In genomic region chr6:147448775-147449174, GRCh38 we compare ENCODE assay signal across 20 cellular contexts. TPM values are rescaled to one million over a fixed set of nuclear protein-coding genes. Genes with fewer than 3 reads are reported as not detected.
"Had no signal": no experiment of that assay in that cellular context is flagged by ENCODE, and none has a peak within 500 bp of the region (broad histone marks: within the 10 kb centered on the region; RNA-seq: fewer than 3 reads in every experiment).

No MANE protein-coding gene starts in this region.

- H3K36me3 Mint-ChIP-seq: activated naive CD4-positive, alpha-beta T cell treated with anti-CD3 and anti-CD28 coated beads, Interleukin-2, amount 50 U/mL, for 72 hours; natural killer cell treated with Interleukin-12 subunit alpha and Interleukin-12 subunit beta and Interleukin-15 and Interleukin-18, amount 100 ng/mL, for 72 hours; stimulated activated naive B cell treated with anti-CD40 and anti-IgM and Interleukin-4, amounts not matched to agents 10 μg/mL and 1 μg/mL and 100 μg/mL, for 72 hours had no signal

- H3K4me1 ChIP-seq: adrenal gland, esophagus muscularis mucosa had no signal

- H3K27me3 ChIP-seq: adrenal gland had no signal

- H3K36me3 ChIP-seq: adrenal gland, esophagus muscularis mucosa had no signal

- H3K27me3 Mint-ChIP-seq: stimulated activated naive B cell treated with anti-CD40 and anti-IgM and Interleukin-4, amounts not matched to agents 10 μg/mL and 1 μg/mL and 100 μg/mL, for 72 hours had no signal

- H3K27ac Mint-ChIP-seq: activated naive CD4-positive, alpha-beta T cell treated with anti-CD3 and anti-CD28 coated beads, Interleukin-2, amount 50 U/mL, for 72 hours; natural killer cell treated with Interleukin-12 subunit alpha and Interleukin-12 subunit beta and Interleukin-15 and Interleukin-18, amount 100 ng/mL, for 72 hours; stimulated activated naive B cell treated with anti-CD40 and anti-IgM and Interleukin-4, amounts not matched to agents 10 μg/mL and 1 μg/mL and 100 μg/mL, for 72 hours had no signal

- DNase-seq: activated CD4-positive, alpha-beta T cell treated with anti-CD3 and anti-CD28 coated beads, Interleukin-2, amount 50 U/mL, for 1 hour; activated CD8-positive, alpha-beta memory T cell treated with anti-CD3 and anti-CD28 coated beads, Interleukin-2, amount 50 U/mL, for 4 hours; activated gamma-delta T cell; activated T-cell treated with anti-CD3 and anti-CD28 coated beads, Interleukin-2, amount 50 U/mL, for 48 hours; adrenal gland; cerebellar nuclear complex; effector CD4-positive, alpha-beta T cell; left cardiac atrium; occipital lobe; posterior cingulate gyrus; T1000 had no signal

- H3K4me3 Mint-ChIP-seq: natural killer cell treated with Interleukin-12 subunit alpha and Interleukin-12 subunit beta and Interleukin-15 and Interleukin-18, amount 100 ng/mL, for 72 hours; stimulated activated naive B cell treated with anti-CD40 and anti-IgM and Interleukin-4, amounts not matched to agents 10 μg/mL and 1 μg/mL and 100 μg/mL, for 72 hours had no signal

- H3K9me3 Mint-ChIP-seq: activated naive CD4-positive, alpha-beta T cell treated with anti-CD3 and anti-CD28 coated beads, Interleukin-2, amount 50 U/mL, for 72 hours had no signal

- ATAC-seq: activated naive CD4-positive, alpha-beta T cell treated with anti-CD3 and anti-CD28 coated beads, Interleukin-2, amount 50 U/mL, for 72 hours; left cardiac atrium; natural killer cell treated with Interleukin-12 subunit alpha and Interleukin-12 subunit beta and Interleukin-15 and Interleukin-18, amount 100 ng/mL, for 72 hours had no signal

- FAIRE-seq: astrocyte, bronchial epithelial cell, endothelial cell of umbilical vein, islet of Langerhans had no signal

- H3K27ac ChIP-seq: adrenal gland, esophagus muscularis mucosa had no signal

- H3K4me3 ChIP-seq: adrenal gland, esophagus muscularis mucosa had no signal

- H3K9me3 ChIP-seq: adrenal gland, esophagus muscularis mucosa had no signal

RNA-seq across cellular contexts. Expression of gene SAMD5, which starts 59.7 kb away (rescaled TPM):
- total RNA-seq: activated naive CD4-positive, alpha-beta T cell treated with anti-CD3 and anti-CD28 coated beads, Interleukin-2, amount 50 U/mL, for 72 hours; natural killer cell treated with Interleukin-12 subunit alpha and Interleukin-12 subunit beta and Interleukin-15 and Interleukin-18, amount 100 ng/mL, for 72 hours; T-helper 1 cell treated with Interleukin-12 subunit alpha and Interleukin-12 subunit beta and Interleukin-4 antibody, amounts not matched to agents 30 ng/mL and 1 ng/mL, for 36 hours had no signal
